In genomic region chr13:61413572-61413971, GRCh38 we compare ENCODE assay signal across 14 cellular contexts. TPM values are rescaled to one million over a fixed set of nuclear protein-coding genes. Genes with fewer than 3 reads are reported as not detected.
DNase-seq lines count a peak whose midpoint lies in the region; ATAC-seq and TF ChIP-seq lines count a peak whose summit lies in the region.
"Had no signal": no experiment of that assay in that cellular context is flagged by ENCODE, and none has a peak within 500 bp of the region (broad histone marks: within the 10 kb centered on the region; RNA-seq: fewer than 3 reads in every experiment).

No MANE protein-coding gene starts in this region.

- H3K27ac ChIP-seq in HUES64 (ENCODE audit: low read depth, low read length): no peak overlapping the region
- H3K27ac ChIP-seq in duodenal mucosa (ENCODE audit: low read depth, low read length): no peak overlapping the region
- no peak overlapping the region for H3K27ac ChIP-seq in gastrocnemius medialis
- H3K27ac ChIP-seq: prostate gland had no signal

- TF ChIP-seq POLR2A in gastrocnemius medialis (IDR thresholded peaks at IDR 0.05): no peak

- ATAC-seq in gastrocnemius medialis: no peak
- no peak for ATAC-seq in activated T-cell treated with anti-CD3 and anti-CD28 coated beads, Interleukin-2, amount 50 U/mL, for 4 hours

- DNase-seq in kidney epithelial cell (ENCODE audit: low read depth) (no peak), gastrocnemius medialis (no peak), SW480 (ENCODE audit: low spot score) (no peak), KBM-7 (no peak), NCI-H187 (lab: John Stamatoyannopoulos, UW) (no peak)
- no peak for DNase-seq in activated T-cell treated with anti-CD3 and anti-CD28 coated beads, Interleukin-2, amount 50 U/mL, for 4 hours
- DNase-seq: Caco-2, immature natural killer cell, NCI-H1436 treated with DMSO at 0.1 percent for 48 hours had no signal

- H3K27me3 Mint-ChIP-seq in activated T-cell treated with anti-CD3 and anti-CD28 coated beads, Interleukin-2, amount 50 U/mL, for 4 hours (ENCODE audit: low read depth): peaks cover 30% of the 10 kb centered on the region

- H3K4me1 Mint-ChIP-seq in activated T-cell treated with anti-CD3 and anti-CD28 coated beads, Interleukin-2, amount 50 U/mL, for 4 hours (ENCODE audit: low read depth): no peaks in the 10 kb centered on the region
- H3K4me1 Mint-ChIP-seq: immature natural killer cell had no signal

- in situ Hi-C loops in gastrocnemius medialis (cut with MboI; ENCODE audit: low sequenced_read_pairs in 4 of 4) (no loop called here), KBM-7 (cut with MboI; ENCODE audit: low pct_unique_long_range_greater_than_20kb, low sequenced_read_pairs) (no loop called here)

- peaks cover 3% of the 10 kb centered on the region; the same call in 1 of the 2 replicates for H3K4me1 ChIP-seq in HUES64 (ENCODE audit: insufficient read depth, low read length)
- H3K4me1 ChIP-seq in duodenal mucosa (ENCODE audit: control insufficient read depth in 1 of 2, insufficient read depth in 2 of 2, low read length in 2 of 2): peaks cover 0 to 3% of the 10 kb centered on the region in 2 donors
- peaks cover 0 to 8% of the 10 kb centered on the region in 2 donors for H3K4me1 ChIP-seq in gastrocnemius medialis
- H3K4me1 ChIP-seq: Caco-2, prostate gland had no signal

- H3K36me3 ChIP-seq in HUES64 (ENCODE audit: insufficient read depth, low read length): no peaks in the 10 kb centered on the region
- no peaks in the 10 kb centered on the region for H3K36me3 ChIP-seq in duodenal mucosa (ENCODE audit: control insufficient read depth in 1 of 2, insufficient read depth in 2 of 2, low read length in 2 of 2)
- no peaks in the 10 kb centered on the region for H3K36me3 ChIP-seq in kidney epithelial cell (ENCODE audit: control insufficient read depth, insufficient read depth, low read length)
- H3K36me3 ChIP-seq in gastrocnemius medialis: no peaks in the 10 kb centered on the region
- H3K36me3 ChIP-seq: prostate gland had no signal

- no peak overlapping the region for H3K4me3 Mint-ChIP-seq in activated T-cell treated with anti-CD3 and anti-CD28 coated beads, Interleukin-2, amount 50 U/mL, for 4 hours
- H3K4me3 Mint-ChIP-seq: dendritic cell treated with granulocyte-macrophage colony-stimulating factor and Interleukin-4, amounts not matched to agents 40 ng/mL and 50 ng/mL, for 4 days; immature natural killer cell had no signal

- H3K27me3 ChIP-seq in HUES64 (ENCODE audit: insufficient read depth, low read length) (peaks cover 51% of the 10 kb centered on the region), duodenal mucosa (ENCODE audit: control insufficient read depth in 1 of 2, insufficient read depth in 2 of 2, low read length in 2 of 2) (peaks cover 0 to 3% of the 10 kb centered on the region in 2 donors), kidney epithelial cell (ENCODE audit: control insufficient read depth, insufficient read depth, low read length) (peaks cover 4% of the 10 kb centered on the region), gastrocnemius medialis (peaks cover 0 to 15% (median 14%) of the 10 kb centered on the region in 3 donors)

- H3K36me3 Mint-ChIP-seq in activated T-cell treated with anti-CD3 and anti-CD28 coated beads, Interleukin-2, amount 50 U/mL, for 4 hours (ENCODE audit: insufficient read depth): no peaks in the 10 kb centered on the region

- H3K9me3 ChIP-seq in HUES64 (ENCODE audit: insufficient read depth, low read depth, low read length) (no peaks in the 10 kb centered on the region), duodenal mucosa (ENCODE audit: control insufficient read depth in 1 of 2, low read length in 2 of 2) (no peaks in the 10 kb centered on the region), gastrocnemius medialis (no peaks in the 10 kb centered on the region)
- H3K9me3 ChIP-seq: Caco-2, prostate gland had no signal

- H3K9ac ChIP-seq in HUES64 (ENCODE audit: low read depth, low read length) (no peak overlapping the region; the same call in 1 of the 2 replicates), duodenal mucosa (ENCODE audit: low read depth in 1 of 2, low read length in 2 of 2) (no peak overlapping the region)

- H3K4me3 ChIP-seq in HUES64 (ENCODE audit: low read length): peak overlapping the region; percentile 73
- H3K4me3 ChIP-seq in duodenal mucosa (ENCODE audit: low read depth in 1 of 2, low read length in 2 of 2): peak overlapping the region; percentile 73 to 84
- H3K4me3 ChIP-seq in kidney epithelial cell (ENCODE audit: low read depth, low read length): peak overlapping the region; percentile 48
- peak overlapping the region; percentile 11 to 44 (median 38) for H3K4me3 ChIP-seq in gastrocnemius medialis

- TF ChIP-seq CTCF in kidney epithelial cell (IDR thresholded peaks at IDR 0.05; ENCODE audit: insufficient read depth, low read length, poor library complexity, severe bottlenecking): no peak
- TF ChIP-seq CTCF in gastrocnemius medialis (IDR thresholded peaks at IDR 0.05 in 4 of 5, conservative IDR thresholded peaks at IDR 0.05 in 1 of 5): no peak

- peaks cover 4% of the 10 kb centered on the region for H3K9me3 Mint-ChIP-seq in activated T-cell treated with anti-CD3 and anti-CD28 coated beads, Interleukin-2, amount 50 U/mL, for 4 hours
- H3K9me3 Mint-ChIP-seq: dendritic cell treated with granulocyte-macrophage colony-stimulating factor and Interleukin-4, amounts not matched to agents 40 ng/mL and 50 ng/mL, for 4 days had no signal

- 2% methylated on average over 19 of the region's 22 CpGs for WGBS in HUES64

- intact Hi-C loops in gastrocnemius medialis (cut with DNase I; ENCODE audit: low total_unique reads): loop anchor here (10.0 kb wide), 1 partner anchor 279 kb away; no protein-coding TSS in a partner anchor

RNA-seq across cellular contexts. Expression of gene PCDH20, which starts 2.1 kb away (rescaled TPM):
- 1.1 TPM for polyA plus RNA-seq in HUES64 (2013, experiment 1 of 2)
- polyA plus RNA-seq in HUES64 (2013, experiment 2 of 2): 1.3 TPM
- total RNA-seq in kidney epithelial cell (0.75 and 1.6 TPM in 2 replicates), gastrocnemius medialis (1 to 10 TPM in 1 of 4 donors, under 1 TPM in 3; 0.16 to 1.0 (median 0.48) TPM)
- total RNA-seq in activated T-cell treated with anti-CD3 and anti-CD28 coated beads, Interleukin-2, amount 50 U/mL, for 4 hours: not detected
- total RNA-seq: Caco-2, RPMI7951 had no signal
